In genomic region chr1:235417101-235417697, GRCh38 we compare ENCODE assay signal across 8 cellular contexts. TPM values are rescaled to one million over a fixed set of nuclear protein-coding genes. Genes with fewer than 3 reads are reported as not detected.
DNase-seq lines count a peak whose midpoint lies in the region; ATAC-seq and TF ChIP-seq lines count a peak whose summit lies in the region.

No MANE protein-coding gene starts in this region.

- H3K4me3 Mint-ChIP-seq in Caco-2 (ENCODE audit: unreplicated experiment) (no peak overlapping the region), HFFc6 (peak overlapping the region; percentile 13; the same call in 1 of the 2 replicates)
- no peak overlapping the region for H3K4me3 Mint-ChIP-seq in naive thymus-derived CD8-positive, alpha-beta T cell

- no peak overlapping the region for H3K27ac ChIP-seq in OCI-LY3 (ENCODE audit: low read length)

- no peak overlapping the region for H2AFZ ChIP-seq in OCI-LY3 (ENCODE audit: low read depth, low read length)

- no peaks in the 10 kb centered on the region for H3K79me2 ChIP-seq in OCI-LY3 (ENCODE audit: low read length)

- peaks cover 4% of the 10 kb centered on the region; the same call in 1 of the 2 replicates for H3K9me3 ChIP-seq in Caco-2
- H3K9me3 ChIP-seq in OCI-LY3 (ENCODE audit: insufficient read depth, low read length): no peaks in the 10 kb centered on the region

- CTCF ChIA-PET in Caco-2 (lab: Charles Lee): interaction anchor here (0.6 to 1.6 kb wide), 11 partner anchors 50 to 826 kb away, joined by 3 to 10 read pairs (median 4); partner anchors contain the start of genes ARID4B, GGPS1 and TBCE

- H3K9ac ChIP-seq in OCI-LY3 (ENCODE audit: low read length): no peak overlapping the region

- H3K27ac Mint-ChIP-seq in Caco-2 (ENCODE audit: unreplicated experiment): no peak overlapping the region
- H3K27ac Mint-ChIP-seq in HFFc6: peak overlapping the region; percentile 53
- H3K27ac Mint-ChIP-seq in naive thymus-derived CD8-positive, alpha-beta T cell: no peak overlapping the region

- H3K27me3 ChIP-seq in Caco-2 (replicated peaks; ENCODE audit: control insufficient read depth, insufficient read depth, low read length): no peaks in the 10 kb centered on the region
- no peaks in the 10 kb centered on the region for H3K27me3 ChIP-seq in OCI-LY3 (ENCODE audit: low read depth, low read length)

- H3K36me3 Mint-ChIP-seq in Caco-2 (ENCODE audit: insufficient read depth, unreplicated experiment): peaks cover 32% of the 10 kb centered on the region
- peaks cover 3% of the 10 kb centered on the region for H3K36me3 Mint-ChIP-seq in HFFc6 (ENCODE audit: low read depth)
- H3K36me3 Mint-ChIP-seq in naive thymus-derived CD8-positive, alpha-beta T cell: peaks cover 0 to 16% (median 5%) of the 10 kb centered on the region in 3 donors

- H3K4me1 Mint-ChIP-seq in Caco-2 (ENCODE audit: low read depth, unreplicated experiment) (no peaks in the 10 kb centered on the region), HFFc6 (ENCODE audit: low read depth) (peaks cover 18% of the 10 kb centered on the region)
- H3K4me1 Mint-ChIP-seq in naive thymus-derived CD8-positive, alpha-beta T cell: peaks cover 6 to 16% (median 11%) of the 10 kb centered on the region in 4 donors

- POLR2A ChIA-PET in Caco-2 (lab: Charles Lee): no interaction called here
- POLR2A ChIA-PET in naive thymus-derived CD8-positive, alpha-beta T cell (lab: Charles Lee): interaction anchor here (1.0 kb wide), 1 partner anchor 312 kb away, joined by 3 read pairs; no protein-coding TSS in a partner anchor

- H3K36me3 ChIP-seq in Caco-2 (ENCODE audit: control insufficient read depth, insufficient read depth, low read length) (no peaks in the 10 kb centered on the region; the same call in 1 of the 2 replicates), OCI-LY3 (replicated peaks; ENCODE audit: low read depth, low read length) (peaks cover 6% of the 10 kb centered on the region)

- BruUV-seq in Caco-2 (replicated peaks; lab: Mats Ljungman, UMichigan): no TSS peak

- DNase-seq in Caco-2: peak; percentile 48 to 70
- DNase-seq in HFFc6: peak; percentile 85
- DNase-seq in activated T-cell treated with anti-CD3 and anti-CD28 coated beads for 24 hours (ENCODE audit: low read depth): peak; percentile 63
- peak; percentile 26 to 74 (median 57) for DNase-seq in naive thymus-derived CD8-positive, alpha-beta T cell
- DNase-seq in stimulated activated naive CD4-positive, alpha-beta T cell treated with Interleukin-2 at 50 U/mL for 16 hours (lab: John Stamatoyannopoulos, UW): peak; percentile 28

- no peak overlapping the region for H3K4me3 ChIP-seq in Caco-2 (ENCODE audit: low read depth, low read length)
- no peak overlapping the region for H3K4me3 ChIP-seq in OCI-LY3 (ENCODE audit: low read length)

- ATAC-seq in esophagus mucosa: peak; percentile 80
- ATAC-seq in naive thymus-derived CD8-positive, alpha-beta T cell: peak in 1 of 2 donors; percentile 37
- no peak for ATAC-seq in HG03135 (IDR thresholded peaks at IDR 0.05; ENCODE audit: unreplicated experiment)

- intact Hi-C loops in Caco-2 (cut with micrococcal nuclease; ENCODE audit: unreplicated experiment): loop anchor here (1.0 kb wide), 3 partner anchors 89 to 313 kb away; partner anchors contain the start of genes ARID4B and GGPS1

- TF ChIP-seq CTCF in Caco-2 (IDR thresholded peaks at IDR 0.05; ENCODE audit: insufficient read depth in 1 of 2, low read depth in 1 of 2, low read length in 1 of 2, severe bottlenecking in 1 of 2, unreplicated experiment in 1 of 2): peak; percentile 79 to 80
- peak; percentile 96 for TF ChIP-seq CTCF in HFFc6 (IDR thresholded peaks at IDR 0.05)
- peak; percentile 92 for TF ChIP-seq CTCF in OCI-LY3 (IDR thresholded peaks at IDR 0.05; ENCODE audit: low read depth, low read length)

- H3K4me1 ChIP-seq in Caco-2: no peaks in the 10 kb centered on the region
- H3K4me1 ChIP-seq in OCI-LY3 (ENCODE audit: low read length): no peaks in the 10 kb centered on the region

- H3K27me3 Mint-ChIP-seq in Caco-2 (ENCODE audit: insufficient read depth, unreplicated experiment): no peaks in the 10 kb centered on the region
- no peaks in the 10 kb centered on the region for H3K27me3 Mint-ChIP-seq in HFFc6 (ENCODE audit: insufficient read depth)
- H3K27me3 Mint-ChIP-seq in naive thymus-derived CD8-positive, alpha-beta T cell: no peaks in the 10 kb centered on the region

- H3K9me3 Mint-ChIP-seq in Caco-2 (ENCODE audit: unreplicated experiment) (no peaks in the 10 kb centered on the region), HFFc6 (no peaks in the 10 kb centered on the region)
- no peaks in the 10 kb centered on the region for H3K9me3 Mint-ChIP-seq in naive thymus-derived CD8-positive, alpha-beta T cell

- H4K20me1 ChIP-seq in OCI-LY3 (ENCODE audit: insufficient read depth, low read length): no peaks in the 10 kb centered on the region

- H3K4me2 ChIP-seq in OCI-LY3 (ENCODE audit: low read length): no peak overlapping the region

RNA-seq across cellular contexts. Expression of gene TBCE, which starts 50.0 kb away (rescaled TPM):
- total RNA-seq in Caco-2 (2022) (38.5 and 40.0 TPM in 2 replicates), esophagus mucosa (17.9 TPM)
- total RNA-seq in HFFc6 (2021; fragmentation: NEBNext Ultra II Directional; extraction: Animal tissue kit (Norgen Biotek cat#: 25700)): 10 to 100 TPM; 20.0 to 29.4 (median 26.0) TPM
- 10 to 100 TPM; 21.9 to 29.5 TPM for total RNA-seq in naive thymus-derived CD8-positive, alpha-beta T cell
- 10 to 100 TPM; 11.9 to 14.6 (median 12.6) TPM for polyA plus RNA-seq in naive thymus-derived CD8-positive, alpha-beta T cell

Comparison
In these comparisons a context has a peak if more than half of its experiments do, and no peak if none do; other contexts are left out.
1. DNase-seq: peak in every context shown above with its lines; median percentile 85 in HFFc6; 63 in activated T-cell treated with anti-CD3 and anti-CD28 coated beads for 24 hours; 59 in Caco-2; 57 in naive thymus-derived CD8-positive, alpha-beta T cell; 28 in stimulated activated naive CD4-positive, alpha-beta T cell treated with Interleukin-2 at 50 U/mL for 16 hours.